1 cellular context compared by ENCODE assay signal in genomic region chr14:51304956-51305355, GRCh38.
TF ChIP-seq lines count a peak whose summit lies in the region.

No MANE protein-coding gene starts in this region.

TF ChIP-seq in SK-N-SH, 30 proteins besides CTCF, POLR2A, EP300 and RAD21 (continued from another document):
- TF ChIP-seq SMC3 (IDR thresholded peaks at IDR 0.05; ENCODE audit: low read depth, low read length) (no peak), MEF2A (IDR thresholded peaks at IDR 0.05; ENCODE audit: borderline replicate concordance, low read depth) (peak; percentile 56; the same call in 1 of the 2 replicates), EZH2phosphoT487 (IDR thresholded peaks at IDR 0.05; ENCODE audit: borderline replicate concordance, low read depth) (no peak), YY1 (IDR thresholded peaks at IDR 0.05; ENCODE audit: low read depth) (no peak), RFX5 (IDR thresholded peaks at IDR 0.05; ENCODE audit: low read length) (no peak), SIN3A (IDR thresholded peaks at IDR 0.05; ENCODE audit: borderline replicate concordance, low read depth, low read length) (peak; percentile 61; the same call in 1 of the 2 replicates), POLR2AphosphoS5 (IDR thresholded peaks at IDR 0.05; ENCODE audit: low read depth, low read length) (peak; percentile 44; the same call in 1 of the 2 replicates), GABPA (IDR thresholded peaks at IDR 0.05; ENCODE audit: low read depth) (no peak), TEAD4 (IDR thresholded peaks at IDR 0.05; ENCODE audit: borderline replicate concordance, insufficient read depth) (peak; percentile 88), FOXM1 (IDR thresholded peaks at IDR 0.05; ENCODE audit: low read depth) (peak; percentile 62; the same call in 1 of the 2 replicates), FOSL2 (IDR thresholded peaks at IDR 0.05; ENCODE audit: borderline replicate concordance, low read depth) (peak; percentile 85), TCF12 (IDR thresholded peaks at IDR 0.05) (peak; percentile 84), FOXJ3 (CRISPR knock-in tag; IDR thresholded peaks at IDR 0.05) (no peak)
- TF ChIP-seq, protein P1, sequence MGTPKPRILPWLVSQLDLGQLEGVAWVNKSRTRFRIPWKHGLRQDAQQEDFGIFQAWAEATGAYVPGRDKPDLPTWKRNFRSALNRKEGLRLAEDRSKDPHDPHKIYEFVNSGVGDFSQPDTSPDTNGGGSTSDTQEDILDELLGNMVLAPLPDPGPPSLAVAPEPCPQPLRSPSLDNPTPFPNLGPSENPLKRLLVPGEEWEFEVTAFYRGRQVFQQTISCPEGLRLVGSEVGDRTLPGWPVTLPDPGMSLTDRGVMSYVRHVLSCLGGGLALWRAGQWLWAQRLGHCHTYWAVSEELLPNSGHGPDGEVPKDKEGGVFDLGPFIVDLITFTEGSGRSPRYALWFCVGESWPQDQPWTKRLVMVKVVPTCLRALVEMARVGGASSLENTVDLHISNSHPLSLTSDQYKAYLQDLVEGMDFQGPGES (IDR thresholded peaks at IDR 0.05; ENCODE audit: low read depth, low read length), result no peak
- TF ChIP-seq, protein P2, sequence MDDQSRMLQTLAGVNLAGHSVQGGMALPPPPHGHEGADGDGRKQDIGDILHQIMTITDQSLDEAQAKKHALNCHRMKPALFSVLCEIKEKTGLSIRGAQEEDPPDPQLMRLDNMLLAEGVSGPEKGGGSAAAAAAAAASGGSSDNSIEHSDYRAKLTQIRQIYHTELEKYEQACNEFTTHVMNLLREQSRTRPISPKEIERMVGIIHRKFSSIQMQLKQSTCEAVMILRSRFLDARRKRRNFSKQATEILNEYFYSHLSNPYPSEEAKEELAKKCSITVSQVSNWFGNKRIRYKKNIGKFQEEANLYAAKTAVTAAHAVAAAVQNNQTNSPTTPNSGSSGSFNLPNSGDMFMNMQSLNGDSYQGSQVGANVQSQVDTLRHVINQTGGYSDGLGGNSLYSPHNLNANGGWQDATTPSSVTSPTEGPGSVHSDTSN (IDR thresholded peaks at IDR 0.05), result peak; percentile 83
- TF ChIP-seq, protein P3, sequence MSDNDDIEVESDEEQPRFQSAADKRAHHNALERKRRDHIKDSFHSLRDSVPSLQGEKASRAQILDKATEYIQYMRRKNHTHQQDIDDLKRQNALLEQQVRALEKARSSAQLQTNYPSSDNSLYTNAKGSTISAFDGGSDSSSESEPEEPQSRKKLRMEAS (IDR thresholded peaks at IDR 0.05; ENCODE audit: low read depth), result no peak; the same call in 1 of the 2 replicates
- TF ChIP-seq, protein P4, sequence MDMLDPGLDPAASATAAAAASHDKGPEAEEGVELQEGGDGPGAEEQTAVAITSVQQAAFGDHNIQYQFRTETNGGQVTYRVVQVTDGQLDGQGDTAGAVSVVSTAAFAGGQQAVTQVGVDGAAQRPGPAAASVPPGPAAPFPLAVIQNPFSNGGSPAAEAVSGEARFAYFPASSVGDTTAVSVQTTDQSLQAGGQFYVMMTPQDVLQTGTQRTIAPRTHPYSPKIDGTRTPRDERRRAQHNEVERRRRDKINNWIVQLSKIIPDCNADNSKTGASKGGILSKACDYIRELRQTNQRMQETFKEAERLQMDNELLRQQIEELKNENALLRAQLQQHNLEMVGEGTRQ (IDR thresholded peaks at IDR 0.05; ENCODE audit: borderline replicate concordance, low read depth, low read length), result no peak
